Comparison of ENCODE assay signal across 1 cellular context in genomic region chr4:3201718-3202702, GRCh38.
TF ChIP-seq lines count a peak whose summit lies in the region.

No MANE protein-coding gene starts in this region.

TF ChIP-seq in HepG2, 621 proteins besides CTCF, POLR2A, EP300 and RAD21 (continued from another document and continues in another):
- TF ChIP-seq ZNF281 (CRISPR knock-in tag; IDR thresholded peaks at IDR 0.05; ENCODE audit: borderline replicate concordance) (peak; percentile 53; the same call in 1 of the 2 replicates), MZF1 (CRISPR knock-in tag; IDR thresholded peaks at IDR 0.05; ENCODE audit: borderline replicate concordance) (no peak), E2F5 (CRISPR knock-in tag; conservative IDR thresholded peaks at IDR 0.05) (no peak), ZNF562 (CRISPR knock-in tag; IDR thresholded peaks at IDR 0.05; ENCODE audit: borderline replicate concordance) (no peak), TFAP4 (IDR thresholded peaks at IDR 0.05; ENCODE audit: borderline replicate concordance, low read depth) (no peak), MEIS1 (CRISPR knock-in tag; IDR thresholded peaks at IDR 0.05; ENCODE audit: borderline replicate concordance) (no peak), ZNF607 (CRISPR knock-in tag; IDR thresholded peaks at IDR 0.05; ENCODE audit: borderline replicate concordance) (0 out of 2 replicates have a peak, but pooled peaks have one; percentile 33), KLF16 (CRISPR knock-in tag; IDR thresholded peaks at IDR 0.05) (no peak), GABPA (IDR thresholded peaks at IDR 0.05; ENCODE audit: low read depth, low read length) (no peak), GABPA (CRISPR knock-in tag; IDR thresholded peaks at IDR 0.05; ENCODE audit: low read depth) (0 out of 2 replicates have a peak, but pooled peaks have one; percentile 9), SMAD1 (CRISPR knock-in tag; IDR thresholded peaks at IDR 0.05; ENCODE audit: borderline replicate concordance, low read depth) (no peak), KIAA2018 (CRISPR knock-in tag; IDR thresholded peaks at IDR 0.05; ENCODE audit: borderline replicate concordance) (no peak), ZNF24 (IDR thresholded peaks at IDR 0.05) (no peak), MXD4 (CRISPR knock-in tag; IDR thresholded peaks at IDR 0.05) (no peak), MED13 (CRISPR knock-in tag; IDR thresholded peaks at IDR 0.05) (no peak), ZNF646 (CRISPR knock-in tag; IDR thresholded peaks at IDR 0.05) (no peak), RERE (CRISPR knock-in tag; IDR thresholded peaks at IDR 0.05; ENCODE audit: low read depth) (no peak), RFXAP (CRISPR knock-in tag; IDR thresholded peaks at IDR 0.05; ENCODE audit: borderline replicate concordance) (no peak), MED1 (CRISPR knock-in tag; IDR thresholded peaks at IDR 0.05) (0 out of 2 replicates have a peak, but pooled peaks have one; percentile 14)
